In the genomic region with DNA sequence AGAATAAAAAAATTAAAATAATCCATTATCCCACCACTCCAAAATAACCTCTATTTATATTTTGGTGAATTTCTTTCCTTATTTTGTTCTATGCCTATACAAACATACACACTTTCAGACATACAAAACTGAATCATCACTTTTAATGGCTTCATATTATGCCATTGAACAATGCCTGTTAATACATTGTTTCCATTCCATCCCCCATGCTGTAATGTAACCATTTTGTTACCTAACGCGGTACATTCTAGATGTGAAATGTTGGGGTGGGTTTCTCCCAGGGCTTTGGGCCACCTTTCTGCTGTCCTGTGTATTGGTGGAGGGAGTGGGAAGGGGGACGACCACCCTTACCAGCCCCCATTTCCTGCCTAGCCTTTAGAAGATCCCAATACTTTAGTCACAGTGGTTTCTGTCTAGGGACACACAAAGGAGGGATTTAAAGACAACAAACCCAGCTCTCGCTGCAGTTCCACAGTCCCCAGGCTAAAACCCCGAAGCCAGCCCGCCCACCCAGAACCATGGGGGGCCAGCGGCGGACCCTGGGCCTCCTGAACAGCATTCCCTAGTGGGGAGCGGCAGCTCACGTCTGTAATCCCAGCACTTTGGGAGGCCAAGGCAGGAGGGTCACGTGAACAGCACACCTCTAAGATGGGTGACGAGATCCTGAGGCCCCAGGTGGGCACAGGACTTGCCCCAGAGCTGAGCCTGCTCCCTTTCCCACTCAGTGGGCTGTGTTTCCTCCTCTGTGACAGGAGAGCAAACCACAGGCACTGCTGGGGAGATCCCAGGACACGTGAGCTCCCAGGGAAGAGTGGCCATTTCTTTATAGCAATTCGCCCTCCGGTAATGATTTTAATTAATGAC, we compare ENCODE assay signal across 8 cellular contexts. TPM values are rescaled to one million over a fixed set of nuclear protein-coding genes. Genes with fewer than 3 reads are reported as not detected.
DNase-seq lines count a peak whose midpoint lies in the region; ATAC-seq and TF ChIP-seq lines count a peak whose summit lies in the region.

No MANE protein-coding gene starts in this region.

- H3K36me3 ChIP-seq in GM23248 (ENCODE audit: low read depth) (peaks cover 6% of the 10 kb centered on the region; the same call in 1 of the 2 replicates), gastrocnemius medialis (no peaks in the 10 kb centered on the region)

- H3K27me3 ChIP-seq in GM23248 (replicated peaks; ENCODE audit: insufficient read depth) (no peaks in the 10 kb centered on the region), gastrocnemius medialis (no peaks in the 10 kb centered on the region)

- H3K79me2 ChIP-seq in GM23248 (ENCODE audit: insufficient read depth), result peaks cover 98% of the 10 kb centered on the region

- H3K4me3 ChIP-seq in GM23248 (peak overlapping the region; percentile 46), gastrocnemius medialis (no peak overlapping the region)

- intact Hi-C loops in gastrocnemius medialis (cut with DNase I; ENCODE audit: low total_unique reads), result no loop called here

- H3K27ac ChIP-seq in GM23248 (peak overlapping the region; percentile 84), gastrocnemius medialis (peak overlapping the region; percentile 17 to 50 (median 40))

- peak overlapping the region; percentile 17 to 75 (median 47) for H3K4me3 Mint-ChIP-seq in T-cell

- peaks cover 52 to 68% (median 54%) of the 10 kb centered on the region in 3 donors for H3K4me1 Mint-ChIP-seq in T-cell

- H3K9me3 ChIP-seq in GM23248 (ENCODE audit: low read depth) (no peaks in the 10 kb centered on the region), gastrocnemius medialis (no peaks in the 10 kb centered on the region)

- TF ChIP-seq POLR2A in gastrocnemius medialis (IDR thresholded peaks at IDR 0.05), result no peak

- 0 out of 2 replicates have a peak, but pooled peaks cover 7% of the 10 kb centered on the region for H4K20me1 ChIP-seq in GM23248 (ENCODE audit: insufficient read depth)

- no peaks in the 10 kb centered on the region for H3K9me2 ChIP-seq in GM23248 (ENCODE audit: insufficient read depth)

- in situ Hi-C loops in GM23248 (cut with MboI), result no loop called here
- in situ Hi-C loops in gastrocnemius medialis (cut with MboI; ENCODE audit: low sequenced_read_pairs in 4 of 4), result no loop called here

- no peaks in the 10 kb centered on the region for H3K36me3 Mint-ChIP-seq in T-cell

- H3K9ac ChIP-seq in GM23248, result peak overlapping the region; percentile 60

- WGBS in GM23248 (ENCODE audit: low coverage in 1 of 2, low lambda C conversion rate in 2 of 2, missing lambda C conversion rate in 2 of 2), 2 experiments, result 73 to 76% methylated on average over 13 to 15 of the region's 15 CpGs

- ATAC-seq in T-cell (replicated peaks in 1 of 4), result no peak
- peak; percentile 9 for ATAC-seq in esophagus mucosa
- ATAC-seq in gastrocnemius medialis, result no peak
- ATAC-seq in GM21737 (IDR thresholded peaks at IDR 0.05; ENCODE audit: unreplicated experiment), result no peak
- no peak for ATAC-seq in GM18870 (IDR thresholded peaks at IDR 0.05; ENCODE audit: unreplicated experiment)
- ATAC-seq in GM21619 (IDR thresholded peaks at IDR 0.05; ENCODE audit: unreplicated experiment), result no peak

- no peaks in the 10 kb centered on the region for H3K9me3 Mint-ChIP-seq in T-cell

- H3K4me1 ChIP-seq in GM23248 (ENCODE audit: insufficient read depth), result peaks cover 65% of the 10 kb centered on the region
- peaks cover 29 to 38% of the 10 kb centered on the region in 2 donors for H3K4me1 ChIP-seq in gastrocnemius medialis

- CTCF ChIA-PET in T-cell (lab: Charles Lee), result interaction anchor here (0.9 to 1.3 kb wide), 2 partner anchors 11 to 31 kb away, joined by 3 to 4 read pairs; no protein-coding TSS in a partner anchor

- H3F3A ChIP-seq in GM23248 (ENCODE audit: insufficient read depth), result peaks cover 48% of the 10 kb centered on the region

- H3K27ac Mint-ChIP-seq in T-cell, result peak overlapping the region; percentile 83 to 90

- H3K27me3 Mint-ChIP-seq in T-cell, result no peaks in the 10 kb centered on the region

- peak overlapping the region; percentile 54 for H3K4me2 ChIP-seq in GM23248 (ENCODE audit: unreplicated experiment)

- POLR2A ChIA-PET in T-cell (lab: Charles Lee), result no interaction called here

- no peak overlapping the region for H2AFZ ChIP-seq in GM23248

- DNase-seq in GM23248, result peak; percentile 62
- no peak for DNase-seq in T-cell
- DNase-seq in gastrocnemius medialis, result no peak
- no peak for DNase-seq in stimulated activated CD4-positive, alpha-beta T cell treated with anti-CD3 and anti-CD28 coated beads, Interleukin-2, amount 100 ng/mL, for 24 hours

- no peak for TF ChIP-seq CTCF in gastrocnemius medialis (IDR thresholded peaks at IDR 0.05 in 4 of 5, conservative IDR thresholded peaks at IDR 0.05 in 1 of 5)

RNA-seq across cellular contexts. Expression of gene STXBP1, which starts 56.9 kb away (rescaled TPM):
- 28.5 and 61.8 TPM in 2 replicates for total RNA-seq in GM23248 (2014; rRNA removed; shearing (Covaris generic))
- 42.3 and 43.7 TPM in 2 replicates for polyA plus RNA-seq in GM23248 (2016; fragmentation: Nextera tagmentation; extraction: Ambion mirVana)
- total RNA-seq in T-cell, result 10 to 100 TPM in 4 of 5 donors, 1 to 10 TPM in 1; 3.8 to 18.2 (median 17.3) TPM
- total RNA-seq in esophagus mucosa, result 10.1 TPM
- total RNA-seq in gastrocnemius medialis, result 10 to 100 TPM in 2 of 4 donors, 1 to 10 TPM in 2; 3.4 to 36.8 (median 9.2) TPM
